Comparison of ENCODE assay signal across 8 cellular contexts in genomic region chr11:10302744-10303557, GRCh38. TPM values are rescaled to one million over a fixed set of nuclear protein-coding genes. Genes with fewer than 3 reads are reported as not detected.
A peak's percentile ranks its signal among the peaks of the same experiment; 100 is the strongest.
DNase-seq lines count a peak whose midpoint lies in the region; ATAC-seq and TF ChIP-seq lines count a peak whose summit lies in the region.

No MANE protein-coding gene starts in this region.

- intact Hi-C loops in left ventricle myocardium superior (cut with micrococcal nuclease): loop anchor here (10.0 kb wide), 1 partner anchor 178 kb away; no protein-coding TSS in a partner anchor

- DNase-seq in COLO668 (lab: John Stamatoyannopoulos, UW; ENCODE audit: unreplicated experiment) (peak; percentile 80), HS-5 (ENCODE audit: low read depth) (peak; percentile 53), astrocyte of the cerebellum (ENCODE audit: low read depth) (no peak), left ventricle myocardium superior (peak; percentile 93), pons (ENCODE audit: low spot score) (peak; percentile 68), NK-92 (lab: John Stamatoyannopoulos, UW; ENCODE audit: unreplicated experiment) (no peak)

- ATAC-seq in SK-N-SH treated with all-trans-retinoic acid at 6 μM for 48 hours (peak; percentile 16), left ventricle myocardium superior (peak; percentile 50), GM21423 (IDR thresholded peaks at IDR 0.05; ENCODE audit: unreplicated experiment) (no peak)

- no peak for TF ChIP-seq CTCF in astrocyte of the cerebellum (IDR thresholded peaks at IDR 0.05; ENCODE audit: low read depth, low read length, missing control alignments)

- in situ Hi-C loops in astrocyte of the cerebellum (cut with HindIII; ENCODE audit: low sequenced_read_pairs): loop anchor here (5.0 kb wide), 2 partner anchors 551 to 686 kb away; no protein-coding TSS in a partner anchor

- H3K4me3 ChIP-seq in astrocyte of the cerebellum (ENCODE audit: low read depth, low read length): peak overlapping the region; percentile 84

TF ChIP-seq in SK-N-SH treated with all-trans-retinoic acid at 6 μM for 48 hours, 23 proteins besides CTCF, POLR2A, EP300 and RAD21:
- TF ChIP-seq OSR1 (CRISPR knock-in tag; IDR thresholded peaks at IDR 0.05) (no peak), ZNF70 (CRISPR knock-in tag; IDR thresholded peaks at IDR 0.05) (0 out of 2 replicates have a peak, but pooled peaks have one; percentile 5), PATZ1 (CRISPR knock-in tag; IDR thresholded peaks at IDR 0.05; ENCODE audit: borderline replicate concordance) (0 out of 2 replicates have a peak, but pooled peaks have one; percentile 20)

RNA-seq across cellular contexts. Expression of gene ADM, which starts 1.9 kb away (rescaled TPM):
- 23.4 TPM for total RNA-seq in left ventricle myocardium superior

RNA-seq across cellular contexts. Expression of gene SBF2, which starts 8.9 kb away (rescaled TPM):
- 17.9 TPM for total RNA-seq in left ventricle myocardium superior

Comparison
In these comparisons a context has a peak if more than half of its experiments do, and no peak if none do; other contexts are left out.
1. DNase-seq: peak in COLO668 (single experiment), HS-5 (single experiment), left ventricle myocardium superior (single experiment) and pons (single experiment); none in astrocyte of the cerebellum (single experiment) and NK-92 (single experiment).